ENCODE assay signal across 1 cellular context in the genomic region with DNA sequence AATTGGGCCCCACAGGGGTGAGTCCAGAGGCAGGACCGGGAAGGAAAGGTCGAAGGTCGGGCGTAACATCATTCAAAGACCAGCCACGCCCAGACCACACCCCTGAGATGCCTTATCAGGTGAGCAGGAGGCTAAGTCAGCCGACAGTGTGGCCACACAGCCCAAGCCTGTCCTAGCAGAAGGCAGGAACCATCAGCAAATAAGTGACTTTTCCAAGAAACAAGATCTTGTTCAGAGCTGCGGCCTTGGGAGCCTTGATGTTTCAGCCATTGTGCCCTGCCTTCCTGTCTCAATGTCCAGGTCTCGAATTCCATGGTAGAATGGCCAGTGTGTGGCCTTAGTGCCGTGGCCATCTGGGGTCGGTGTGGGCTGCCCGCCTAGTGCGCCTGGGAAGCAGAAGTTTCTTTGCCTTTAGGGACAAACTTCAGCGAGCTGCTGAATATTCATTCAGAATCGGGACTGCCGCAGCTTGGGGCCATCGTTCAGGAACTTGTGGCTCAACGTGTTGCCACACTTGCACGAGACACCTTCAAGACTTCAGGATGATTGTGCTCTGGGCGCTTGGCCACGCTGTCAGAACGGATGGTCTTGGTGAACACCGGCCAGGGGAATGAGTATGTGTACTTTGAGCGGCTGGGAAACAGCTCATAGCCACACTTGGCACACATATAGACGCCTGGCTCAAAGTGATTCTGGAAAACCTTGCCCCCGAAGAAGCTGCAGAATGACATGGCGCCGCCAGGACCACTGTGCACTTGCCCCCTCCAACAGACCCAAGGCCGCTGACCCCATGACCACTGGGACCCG.
TF ChIP-seq lines count a peak whose summit lies in the region.

No MANE protein-coding gene starts in this region.

TF ChIP-seq in K562, 482 proteins besides CTCF, POLR2A, EP300 and RAD21 (continued from another document and continues in another):
- TF ChIP-seq, protein P1, sequence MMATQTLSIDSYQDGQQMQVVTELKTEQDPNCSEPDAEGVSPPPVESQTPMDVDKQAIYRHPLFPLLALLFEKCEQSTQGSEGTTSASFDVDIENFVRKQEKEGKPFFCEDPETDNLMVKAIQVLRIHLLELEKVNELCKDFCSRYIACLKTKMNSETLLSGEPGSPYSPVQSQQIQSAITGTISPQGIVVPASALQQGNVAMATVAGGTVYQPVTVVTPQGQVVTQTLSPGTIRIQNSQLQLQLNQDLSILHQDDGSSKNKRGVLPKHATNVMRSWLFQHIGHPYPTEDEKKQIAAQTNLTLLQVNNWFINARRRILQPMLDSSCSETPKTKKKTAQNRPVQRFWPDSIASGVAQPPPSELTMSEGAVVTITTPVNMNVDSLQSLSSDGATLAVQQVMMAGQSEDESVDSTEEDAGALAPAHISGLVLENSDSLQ (IDR thresholded peaks at IDR 0.05), result peak; percentile 78
- peak; percentile 45 for TF ChIP-seq ZFX (CRISPR knock-in tag; IDR thresholded peaks at IDR 0.05)
- no peak for TF ChIP-seq ZNF766 (CRISPR knock-in tag; conservative IDR thresholded peaks at IDR 0.05)
- no peak for TF ChIP-seq CHD1 (IDR thresholded peaks at IDR 0.05; ENCODE audit: low read length)
- TF ChIP-seq TARDBP (IDR thresholded peaks at IDR 0.05), result no peak
- TF ChIP-seq ZNF184 (CRISPR knock-in tag; IDR thresholded peaks at IDR 0.05), result no peak
- TF ChIP-seq PHF8 (IDR thresholded peaks at IDR 0.05; ENCODE audit: borderline replicate concordance, low read length), result peak; percentile 37; the same call in 1 of the 2 replicates
- TF ChIP-seq, protein P2, sequence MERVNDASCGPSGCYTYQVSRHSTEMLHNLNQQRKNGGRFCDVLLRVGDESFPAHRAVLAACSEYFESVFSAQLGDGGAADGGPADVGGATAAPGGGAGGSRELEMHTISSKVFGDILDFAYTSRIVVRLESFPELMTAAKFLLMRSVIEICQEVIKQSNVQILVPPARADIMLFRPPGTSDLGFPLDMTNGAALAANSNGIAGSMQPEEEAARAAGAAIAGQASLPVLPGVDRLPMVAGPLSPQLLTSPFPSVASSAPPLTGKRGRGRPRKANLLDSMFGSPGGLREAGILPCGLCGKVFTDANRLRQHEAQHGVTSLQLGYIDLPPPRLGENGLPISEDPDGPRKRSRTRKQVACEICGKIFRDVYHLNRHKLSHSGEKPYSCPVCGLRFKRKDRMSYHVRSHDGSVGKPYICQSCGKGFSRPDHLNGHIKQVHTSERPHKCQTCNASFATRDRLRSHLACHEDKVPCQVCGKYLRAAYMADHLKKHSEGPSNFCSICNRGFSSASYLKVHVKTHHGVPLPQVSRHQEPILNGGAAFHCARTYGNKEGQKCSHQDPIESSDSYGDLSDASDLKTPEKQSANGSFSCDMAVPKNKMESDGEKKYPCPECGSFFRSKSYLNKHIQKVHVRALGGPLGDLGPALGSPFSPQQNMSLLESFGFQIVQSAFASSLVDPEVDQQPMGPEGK (CRISPR knock-in tag; IDR thresholded peaks at IDR 0.05; ENCODE audit: borderline replicate concordance), result no peak
- TF ChIP-seq PCBP2 (IDR thresholded peaks at IDR 0.05; ENCODE audit: low read depth, low read length, poor library complexity, severe bottlenecking), result no peak
- TF ChIP-seq POLR2AphosphoS5 (IDR thresholded peaks at IDR 0.05; ENCODE audit: control insufficient read depth, insufficient read depth, low read depth, low read length), result peak; percentile 50; the same call in 1 of the 2 replicates
- TF ChIP-seq POLR2AphosphoS2 (IDR thresholded peaks at IDR 0.05; ENCODE audit: low read length), result no peak
- TF ChIP-seq ZNF175 (CRISPR knock-in tag; IDR thresholded peaks at IDR 0.05; ENCODE audit: low read depth), result no peak
- no peak for TF ChIP-seq TCF7L2 (IDR thresholded peaks at IDR 0.05; ENCODE audit: low read depth, low read length)
- 0 out of 2 replicates have a peak, but pooled peaks have one; percentile 52 for TF ChIP-seq ZBTB1 (CRISPR knock-in tag; IDR thresholded peaks at IDR 0.05; ENCODE audit: borderline replicate concordance, low read depth)
- no peak for TF ChIP-seq SAFB2 (IDR thresholded peaks at IDR 0.05; ENCODE audit: borderline replicate concordance, low read depth, low read length, severe bottlenecking)
- no peak for TF ChIP-seq KHSRP (IDR thresholded peaks at IDR 0.05)
- TF ChIP-seq STAT5A (IDR thresholded peaks at IDR 0.05; ENCODE audit: borderline replicate concordance, low read length), result no peak
- TF ChIP-seq ZNF143 (CRISPR knock-in tag; IDR thresholded peaks at IDR 0.05), result no peak
- TF ChIP-seq SRSF9 (IDR thresholded peaks at IDR 0.05; ENCODE audit: borderline replicate concordance, low read depth, low read length), result no peak
- TF ChIP-seq FOS (IDR thresholded peaks at IDR 0.05; ENCODE audit: extremely low read depth, insufficient read length), result no peak
- TF ChIP-seq, protein P3, sequence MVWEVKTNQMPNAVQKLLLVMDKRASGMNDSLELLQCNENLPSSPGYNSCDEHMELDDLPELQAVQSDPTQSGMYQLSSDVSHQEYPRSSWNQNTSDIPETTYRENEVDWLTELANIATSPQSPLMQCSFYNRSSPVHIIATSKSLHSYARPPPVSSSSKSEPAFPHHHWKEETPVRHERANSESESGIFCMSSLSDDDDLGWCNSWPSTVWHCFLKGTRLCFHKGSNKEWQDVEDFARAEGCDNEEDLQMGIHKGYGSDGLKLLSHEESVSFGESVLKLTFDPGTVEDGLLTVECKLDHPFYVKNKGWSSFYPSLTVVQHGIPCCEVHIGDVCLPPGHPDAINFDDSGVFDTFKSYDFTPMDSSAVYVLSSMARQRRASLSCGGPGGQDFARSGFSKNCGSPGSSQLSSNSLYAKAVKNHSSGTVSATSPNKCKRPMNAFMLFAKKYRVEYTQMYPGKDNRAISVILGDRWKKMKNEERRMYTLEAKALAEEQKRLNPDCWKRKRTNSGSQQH (CRISPR knock-in tag; IDR thresholded peaks at IDR 0.05), result no peak
- no peak for TF ChIP-seq MCM7 (IDR thresholded peaks at IDR 0.05)
- no peak for TF ChIP-seq ASH1L (IDR thresholded peaks at IDR 0.05; ENCODE audit: borderline replicate concordance, low read depth, partially characterized antibody)
- TF ChIP-seq, protein P4, sequence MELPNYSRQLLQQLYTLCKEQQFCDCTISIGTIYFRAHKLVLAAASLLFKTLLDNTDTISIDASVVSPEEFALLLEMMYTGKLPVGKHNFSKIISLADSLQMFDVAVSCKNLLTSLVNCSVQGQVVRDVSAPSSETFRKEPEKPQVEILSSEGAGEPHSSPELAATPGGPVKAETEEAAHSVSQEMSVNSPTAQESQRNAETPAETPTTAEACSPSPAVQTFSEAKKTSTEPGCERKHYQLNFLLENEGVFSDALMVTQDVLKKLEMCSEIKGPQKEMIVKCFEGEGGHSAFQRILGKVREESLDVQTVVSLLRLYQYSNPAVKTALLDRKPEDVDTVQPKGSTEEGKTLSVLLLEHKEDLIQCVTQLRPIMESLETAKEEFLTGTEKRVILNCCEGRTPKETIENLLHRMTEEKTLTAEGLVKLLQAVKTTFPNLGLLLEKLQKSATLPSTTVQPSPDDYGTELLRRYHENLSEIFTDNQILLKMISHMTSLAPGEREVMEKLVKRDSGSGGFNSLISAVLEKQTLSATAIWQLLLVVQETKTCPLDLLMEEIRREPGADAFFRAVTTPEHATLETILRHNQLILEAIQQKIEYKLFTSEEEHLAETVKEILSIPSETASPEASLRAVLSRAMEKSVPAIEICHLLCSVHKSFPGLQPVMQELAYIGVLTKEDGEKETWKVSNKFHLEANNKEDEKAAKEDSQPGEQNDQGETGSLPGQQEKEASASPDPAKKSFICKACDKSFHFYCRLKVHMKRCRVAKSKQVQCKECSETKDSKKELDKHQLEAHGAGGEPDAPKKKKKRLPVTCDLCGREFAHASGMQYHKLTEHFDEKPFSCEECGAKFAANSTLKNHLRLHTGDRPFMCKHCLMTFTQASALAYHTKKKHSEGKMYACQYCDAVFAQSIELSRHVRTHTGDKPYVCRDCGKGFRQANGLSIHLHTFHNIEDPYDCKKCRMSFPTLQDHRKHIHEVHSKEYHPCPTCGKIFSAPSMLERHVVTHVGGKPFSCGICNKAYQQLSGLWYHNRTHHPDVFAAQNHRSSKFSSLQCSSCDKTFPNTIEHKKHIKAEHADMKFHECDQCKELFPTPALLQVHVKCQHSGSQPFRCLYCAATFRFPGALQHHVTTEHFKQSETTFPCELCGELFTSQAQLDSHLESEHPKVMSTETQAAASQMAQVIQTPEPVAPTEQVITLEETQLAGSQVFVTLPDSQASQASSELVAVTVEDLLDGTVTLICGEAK (IDR thresholded peaks at IDR 0.05), result no peak
- TF ChIP-seq, protein P4 (CRISPR knock-in tag; IDR thresholded peaks at IDR 0.05), result no peak
- no peak for TF ChIP-seq ZNF589 (CRISPR knock-in tag; IDR thresholded peaks at IDR 0.05; ENCODE audit: low read depth)
- no peak for TF ChIP-seq XRCC4 (IDR thresholded peaks at IDR 0.05; ENCODE audit: extremely low read depth, insufficient read depth, insufficient read length)
- no peak for TF ChIP-seq YY1 (IDR thresholded peaks at IDR 0.05; ENCODE audit: borderline replicate concordance in 1 of 3, control insufficient read depth in 1 of 3, extremely low read depth in 1 of 3, insufficient read depth in 3 of 3, insufficient read length in 1 of 3, insufficient replicate concordance in 2 of 3, low read depth in 1 of 3, low read length in 2 of 3)
- TF ChIP-seq TCFL5 (CRISPR knock-in tag; conservative IDR thresholded peaks at IDR 0.05), result no peak
- TF ChIP-seq SOX6 (IDR thresholded peaks at IDR 0.05), result peak; percentile 60; the same call in 1 of the 2 replicates
- no peak for TF ChIP-seq SRSF1 (IDR thresholded peaks at IDR 0.05; ENCODE audit: low read depth, low read length)
- TF ChIP-seq, protein P5, sequence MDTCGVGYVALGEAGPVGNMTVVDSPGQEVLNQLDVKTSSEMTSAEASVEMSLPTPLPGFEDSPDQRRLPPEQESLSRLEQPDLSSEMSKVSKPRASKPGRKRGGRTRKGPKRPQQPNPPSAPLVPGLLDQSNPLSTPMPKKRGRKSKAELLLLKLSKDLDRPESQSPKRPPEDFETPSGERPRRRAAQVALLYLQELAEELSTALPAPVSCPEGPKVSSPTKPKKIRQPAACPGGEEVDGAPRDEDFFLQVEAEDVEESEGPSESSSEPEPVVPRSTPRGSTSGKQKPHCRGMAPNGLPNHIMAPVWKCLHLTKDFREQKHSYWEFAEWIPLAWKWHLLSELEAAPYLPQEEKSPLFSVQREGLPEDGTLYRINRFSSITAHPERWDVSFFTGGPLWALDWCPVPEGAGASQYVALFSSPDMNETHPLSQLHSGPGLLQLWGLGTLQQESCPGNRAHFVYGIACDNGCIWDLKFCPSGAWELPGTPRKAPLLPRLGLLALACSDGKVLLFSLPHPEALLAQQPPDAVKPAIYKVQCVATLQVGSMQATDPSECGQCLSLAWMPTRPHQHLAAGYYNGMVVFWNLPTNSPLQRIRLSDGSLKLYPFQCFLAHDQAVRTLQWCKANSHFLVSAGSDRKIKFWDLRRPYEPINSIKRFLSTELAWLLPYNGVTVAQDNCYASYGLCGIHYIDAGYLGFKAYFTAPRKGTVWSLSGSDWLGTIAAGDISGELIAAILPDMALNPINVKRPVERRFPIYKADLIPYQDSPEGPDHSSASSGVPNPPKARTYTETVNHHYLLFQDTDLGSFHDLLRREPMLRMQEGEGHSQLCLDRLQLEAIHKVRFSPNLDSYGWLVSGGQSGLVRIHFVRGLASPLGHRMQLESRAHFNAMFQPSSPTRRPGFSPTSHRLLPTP (IDR thresholded peaks at IDR 0.05; ENCODE audit: borderline replicate concordance, extremely low read depth, insufficient read length), result no peak
- TF ChIP-seq, protein P6, sequence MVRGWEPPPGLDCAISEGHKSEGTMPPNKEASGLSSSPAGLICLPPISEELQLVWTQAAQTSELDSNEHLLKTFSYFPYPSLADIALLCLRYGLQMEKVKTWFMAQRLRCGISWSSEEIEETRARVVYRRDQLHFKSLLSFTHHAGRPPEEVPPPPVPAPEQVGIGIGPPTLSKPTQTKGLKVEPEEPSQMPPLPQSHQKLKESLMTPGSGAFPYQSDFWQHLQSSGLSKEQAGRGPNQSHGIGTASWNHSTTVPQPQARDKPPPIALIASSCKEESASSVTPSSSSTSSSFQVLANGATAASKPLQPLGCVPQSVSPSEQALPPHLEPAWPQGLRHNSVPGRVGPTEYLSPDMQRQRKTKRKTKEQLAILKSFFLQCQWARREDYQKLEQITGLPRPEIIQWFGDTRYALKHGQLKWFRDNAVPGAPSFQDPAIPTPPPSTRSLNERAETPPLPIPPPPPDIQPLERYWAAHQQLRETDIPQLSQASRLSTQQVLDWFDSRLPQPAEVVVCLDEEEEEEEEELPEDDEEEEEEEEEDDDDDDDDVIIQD (CRISPR knock-in tag; IDR thresholded peaks at IDR 0.05), result no peak
- TF ChIP-seq, protein P7, sequence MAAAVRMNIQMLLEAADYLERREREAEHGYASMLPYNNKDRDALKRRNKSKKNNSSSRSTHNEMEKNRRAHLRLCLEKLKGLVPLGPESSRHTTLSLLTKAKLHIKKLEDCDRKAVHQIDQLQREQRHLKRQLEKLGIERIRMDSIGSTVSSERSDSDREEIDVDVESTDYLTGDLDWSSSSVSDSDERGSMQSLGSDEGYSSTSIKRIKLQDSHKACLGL (CRISPR knock-in tag; IDR thresholded peaks at IDR 0.05; ENCODE audit: borderline replicate concordance, poor library complexity, severe bottlenecking), result no peak
- TF ChIP-seq, protein P8, sequence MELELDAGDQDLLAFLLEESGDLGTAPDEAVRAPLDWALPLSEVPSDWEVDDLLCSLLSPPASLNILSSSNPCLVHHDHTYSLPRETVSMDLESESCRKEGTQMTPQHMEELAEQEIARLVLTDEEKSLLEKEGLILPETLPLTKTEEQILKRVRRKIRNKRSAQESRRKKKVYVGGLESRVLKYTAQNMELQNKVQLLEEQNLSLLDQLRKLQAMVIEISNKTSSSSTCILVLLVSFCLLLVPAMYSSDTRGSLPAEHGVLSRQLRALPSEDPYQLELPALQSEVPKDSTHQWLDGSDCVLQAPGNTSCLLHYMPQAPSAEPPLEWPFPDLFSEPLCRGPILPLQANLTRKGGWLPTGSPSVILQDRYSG (tag; conservative IDR thresholded peaks at IDR 0.05; ENCODE audit: low read depth), result no peak
- TF ChIP-seq TRIM24 (IDR thresholded peaks at IDR 0.05), result no peak
- no peak for TF ChIP-seq SMAD3 (CRISPR knock-in tag; conservative IDR thresholded peaks at IDR 0.05)
